In genomic region chr6:35049885-35050284, GRCh38 we compare ENCODE assay signal across 8 cellular contexts.
A peak's percentile ranks its signal among the peaks of the same experiment; 100 is the strongest.
DNase-seq lines count a peak whose midpoint lies in the region; ATAC-seq and TF ChIP-seq lines count a peak whose summit lies in the region.

No MANE protein-coding gene starts in this region.

- CTCF ChIA-PET in BJ (lab: Yijun Ruan, JAX) = interaction anchor here (1.1 to 3.1 kb wide), 7 partner anchors 28 to 191 kb away, joined by 3 to 19 read pairs (median 4); no protein-coding TSS in a partner anchor

- H3K9ac ChIP-seq in mucosa of rectum (ENCODE audit: low read depth in 1 of 2, low read length in 2 of 2) = peak overlapping the region in 1 of 2 donors; percentile 5

- POLR2A ChIA-PET in BJ (lab: Charles Lee) = no interaction called here

- H3K4me3 ChIP-seq in BJ (ENCODE audit: low read depth, low read length) (no peak overlapping the region), mucosa of rectum (ENCODE audit: low read length in 2 of 2) (no peak overlapping the region)

- DNase-seq in BJ (ENCODE audit: low read depth) = peak; percentile 52
- peak; percentile 67 for DNase-seq in NCI-H2029 (lab: John Stamatoyannopoulos, UW)
- DNase-seq in dermis blood vessel endothelial cell = peak; percentile 37
- DNase-seq in HFFc6 = no peak
- no peak for DNase-seq in T-helper 9 cell
- no peak for DNase-seq in stimulated activated naive B cell treated with anti-CD40 and anti-IgM and Interleukin-4, amounts not matched to agents 10 μg/mL and 1 μg/mL and 100 μg/mL, for 72 hours

- H3K27me3 ChIP-seq in BJ (ENCODE audit: control insufficient read depth, insufficient read depth, low read length) (no peaks in the 10 kb centered on the region), mucosa of rectum (ENCODE audit: control insufficient read depth in 2 of 2, insufficient read depth in 2 of 2, low read length in 2 of 2) (no peaks in the 10 kb centered on the region)

- H3K36me3 ChIP-seq in BJ (ENCODE audit: control insufficient read depth, insufficient read depth, low read length) = no peaks in the 10 kb centered on the region
- H3K36me3 ChIP-seq in mucosa of rectum (ENCODE audit: control insufficient read depth in 2 of 2, insufficient read depth in 2 of 2, low read length in 2 of 2) = peaks cover under 1 to 6% of the 10 kb centered on the region in 2 donors

- H3K9me3 Mint-ChIP-seq in HFFc6 = no peaks in the 10 kb centered on the region
- H3K9me3 Mint-ChIP-seq in stimulated activated naive B cell treated with anti-CD40 and anti-IgM and Interleukin-4, amounts not matched to agents 10 μg/mL and 1 μg/mL and 100 μg/mL, for 72 hours = no peaks in the 10 kb centered on the region

- no peaks in the 10 kb centered on the region for H3K9me3 ChIP-seq in mucosa of rectum (ENCODE audit: control insufficient read depth in 2 of 2, low read length in 2 of 2)

- peaks cover 23% of the 10 kb centered on the region for H3K4me1 Mint-ChIP-seq in HFFc6 (ENCODE audit: low read depth)
- peaks cover 12 to 22% of the 10 kb centered on the region in 2 donors for H3K4me1 Mint-ChIP-seq in stimulated activated naive B cell treated with anti-CD40 and anti-IgM and Interleukin-4, amounts not matched to agents 10 μg/mL and 1 μg/mL and 100 μg/mL, for 72 hours

- H3K27me3 Mint-ChIP-seq in HFFc6 (ENCODE audit: insufficient read depth) = no peaks in the 10 kb centered on the region
- no peaks in the 10 kb centered on the region for H3K27me3 Mint-ChIP-seq in stimulated activated naive B cell treated with anti-CD40 and anti-IgM and Interleukin-4, amounts not matched to agents 10 μg/mL and 1 μg/mL and 100 μg/mL, for 72 hours

- no peaks in the 10 kb centered on the region for H3K36me3 Mint-ChIP-seq in HFFc6 (ENCODE audit: low read depth)
- peaks cover 3 to 8% of the 10 kb centered on the region in 2 donors for H3K36me3 Mint-ChIP-seq in stimulated activated naive B cell treated with anti-CD40 and anti-IgM and Interleukin-4, amounts not matched to agents 10 μg/mL and 1 μg/mL and 100 μg/mL, for 72 hours

- H3K4me3 Mint-ChIP-seq in HFFc6 = no peak overlapping the region
- H3K4me3 Mint-ChIP-seq in stimulated activated naive B cell treated with anti-CD40 and anti-IgM and Interleukin-4, amounts not matched to agents 10 μg/mL and 1 μg/mL and 100 μg/mL, for 72 hours = no peak overlapping the region

- TF ChIP-seq CTCF in BJ (IDR thresholded peaks at IDR 0.05; ENCODE audit: insufficient read depth, low read depth, low read length) (no peak), HFFc6 (IDR thresholded peaks at IDR 0.05) (no peak)

- peaks cover 31 to 61% of the 10 kb centered on the region in 2 donors for H3K4me1 ChIP-seq in mucosa of rectum (ENCODE audit: control insufficient read depth in 2 of 2, insufficient read depth in 2 of 2, low read length in 2 of 2)

- no peak overlapping the region for H3K27ac Mint-ChIP-seq in HFFc6
- no peak overlapping the region for H3K27ac Mint-ChIP-seq in stimulated activated naive B cell treated with anti-CD40 and anti-IgM and Interleukin-4, amounts not matched to agents 10 μg/mL and 1 μg/mL and 100 μg/mL, for 72 hours

- no peak for ATAC-seq in stimulated activated naive B cell treated with anti-CD40 and anti-IgM and Interleukin-4, amounts not matched to agents 10 μg/mL and 1 μg/mL and 100 μg/mL, for 72 hours (replicated peaks)
- ATAC-seq in HG02623 (IDR thresholded peaks at IDR 0.05; ENCODE audit: unreplicated experiment) = no peak

- H3K27ac ChIP-seq in mucosa of rectum (ENCODE audit: low read depth in 2 of 2, low read length in 2 of 2) = peak overlapping the region; percentile 75 to 93

Comparison
In these comparisons a context has a peak if more than half of its experiments do, and no peak if none do; other contexts are left out.
1. DNase-seq: peak in BJ (single experiment), NCI-H2029 (single experiment) and dermis blood vessel endothelial cell (single experiment); none in HFFc6 (single experiment), T-helper 9 cell (single experiment) and stimulated activated naive B cell treated with anti-CD40 and anti-IgM and Interleukin-4, amounts not matched to agents 10 μg/mL and 1 μg/mL and 100 μg/mL, for 72 hours (single experiment).